ENCODE assay signal across 1 cellular context in the genomic region with DNA sequence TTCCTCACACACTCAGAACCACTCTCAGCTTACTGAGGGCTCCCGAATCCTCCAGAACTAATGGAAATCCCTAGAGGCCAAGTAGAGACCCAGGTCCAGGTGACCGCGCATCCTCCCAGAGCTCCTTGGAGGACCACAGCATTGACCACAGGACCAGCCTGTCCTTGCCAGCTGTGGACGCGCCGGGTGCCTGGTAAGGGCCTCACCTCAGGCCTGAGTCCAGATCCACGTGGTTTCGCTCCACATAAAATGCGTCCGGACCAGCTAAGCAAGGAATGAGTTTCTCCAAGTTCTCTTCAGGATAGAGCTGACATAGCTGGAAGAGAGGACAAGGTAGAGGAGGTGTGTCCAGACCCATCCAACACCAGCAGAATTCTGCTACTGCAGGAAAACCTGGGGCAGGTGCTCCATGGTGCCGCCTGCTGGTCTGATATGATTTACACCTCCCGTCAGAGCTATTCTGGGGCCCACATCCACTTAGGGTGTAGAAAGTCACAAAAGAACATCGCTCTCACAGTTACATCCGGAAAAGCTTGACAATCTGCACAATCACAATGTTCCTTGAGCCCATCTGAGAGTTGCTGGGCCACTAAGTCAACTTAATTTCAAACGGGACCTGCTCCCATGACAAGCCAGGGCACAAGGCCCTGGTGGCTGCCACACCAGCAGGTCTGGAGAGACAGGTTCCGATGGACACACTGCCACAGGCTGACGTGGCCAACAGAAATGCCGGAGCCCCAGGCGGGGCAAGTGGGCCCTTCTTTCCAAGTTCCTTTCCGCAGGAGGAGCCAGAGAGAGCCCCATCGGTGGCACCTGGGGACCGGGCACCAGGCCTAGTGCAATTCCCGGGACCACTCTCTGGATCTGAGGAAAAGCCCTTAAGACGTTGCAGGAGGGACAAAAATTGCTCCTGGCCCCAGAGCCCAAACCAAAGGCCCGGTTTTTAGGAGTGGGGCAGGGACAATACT.
TF ChIP-seq lines count a peak whose summit lies in the region.

No MANE protein-coding gene starts in this region.

TF ChIP-seq in GM12878, 131 proteins besides CTCF, POLR2A, EP300 and RAD21:
- no peak for TF ChIP-seq WRNIP1 (IDR thresholded peaks at IDR 0.05; ENCODE audit: borderline replicate concordance, low read depth, low read length)
- TF ChIP-seq GABPA (IDR thresholded peaks at IDR 0.05; ENCODE audit: low read depth): no peak
- TF ChIP-seq RFX5 (IDR thresholded peaks at IDR 0.05; ENCODE audit: low read depth, low read length): no peak
- TF ChIP-seq ASH2L (IDR thresholded peaks at IDR 0.05; ENCODE audit: borderline replicate concordance, low read depth): no peak
- TF ChIP-seq BMI1 (IDR thresholded peaks at IDR 0.05; ENCODE audit: borderline replicate concordance): no peak
- no peak for TF ChIP-seq JUND (IDR thresholded peaks at IDR 0.05; ENCODE audit: low read depth, low read length)
- TF ChIP-seq, protein P1, sequence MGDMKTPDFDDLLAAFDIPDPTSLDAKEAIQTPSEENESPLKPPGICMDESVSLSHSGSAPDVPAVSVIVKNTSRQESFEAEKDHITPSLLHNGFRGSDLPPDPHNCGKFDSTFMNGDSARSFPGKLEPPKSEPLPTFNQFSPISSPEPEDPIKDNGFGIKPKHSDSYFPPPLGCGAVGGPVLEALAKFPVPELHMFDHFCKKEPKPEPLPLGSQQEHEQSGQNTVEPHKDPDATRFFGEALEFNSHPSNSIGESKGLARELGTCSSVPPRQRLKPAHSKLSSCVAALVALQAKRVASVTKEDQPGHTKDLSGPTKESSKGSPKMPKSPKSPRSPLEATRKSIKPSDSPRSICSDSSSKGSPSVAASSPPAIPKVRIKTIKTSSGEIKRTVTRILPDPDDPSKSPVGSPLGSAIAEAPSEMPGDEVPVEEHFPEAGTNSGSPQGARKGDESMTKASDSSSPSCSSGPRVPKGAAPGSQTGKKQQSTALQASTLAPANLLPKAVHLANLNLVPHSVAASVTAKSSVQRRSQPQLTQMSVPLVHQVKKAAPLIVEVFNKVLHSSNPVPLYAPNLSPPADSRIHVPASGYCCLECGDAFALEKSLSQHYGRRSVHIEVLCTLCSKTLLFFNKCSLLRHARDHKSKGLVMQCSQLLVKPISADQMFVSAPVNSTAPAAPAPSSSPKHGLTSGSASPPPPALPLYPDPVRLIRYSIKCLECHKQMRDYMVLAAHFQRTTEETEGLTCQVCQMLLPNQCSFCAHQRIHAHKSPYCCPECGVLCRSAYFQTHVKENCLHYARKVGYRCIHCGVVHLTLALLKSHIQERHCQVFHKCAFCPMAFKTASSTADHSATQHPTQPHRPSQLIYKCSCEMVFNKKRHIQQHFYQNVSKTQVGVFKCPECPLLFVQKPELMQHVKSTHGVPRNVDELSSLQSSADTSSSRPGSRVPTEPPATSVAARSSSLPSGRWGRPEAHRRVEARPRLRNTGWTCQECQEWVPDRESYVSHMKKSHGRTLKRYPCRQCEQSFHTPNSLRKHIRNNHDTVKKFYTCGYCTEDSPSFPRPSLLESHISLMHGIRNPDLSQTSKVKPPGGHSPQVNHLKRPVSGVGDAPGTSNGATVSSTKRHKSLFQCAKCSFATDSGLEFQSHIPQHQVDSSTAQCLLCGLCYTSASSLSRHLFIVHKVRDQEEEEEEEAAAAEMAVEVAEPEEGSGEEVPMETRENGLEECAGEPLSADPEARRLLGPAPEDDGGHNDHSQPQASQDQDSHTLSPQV (IDR thresholded peaks at IDR 0.05): no peak
- no peak for TF ChIP-seq RBBP5 (conservative IDR thresholded peaks at IDR 0.05)
- TF ChIP-seq, protein P2, sequence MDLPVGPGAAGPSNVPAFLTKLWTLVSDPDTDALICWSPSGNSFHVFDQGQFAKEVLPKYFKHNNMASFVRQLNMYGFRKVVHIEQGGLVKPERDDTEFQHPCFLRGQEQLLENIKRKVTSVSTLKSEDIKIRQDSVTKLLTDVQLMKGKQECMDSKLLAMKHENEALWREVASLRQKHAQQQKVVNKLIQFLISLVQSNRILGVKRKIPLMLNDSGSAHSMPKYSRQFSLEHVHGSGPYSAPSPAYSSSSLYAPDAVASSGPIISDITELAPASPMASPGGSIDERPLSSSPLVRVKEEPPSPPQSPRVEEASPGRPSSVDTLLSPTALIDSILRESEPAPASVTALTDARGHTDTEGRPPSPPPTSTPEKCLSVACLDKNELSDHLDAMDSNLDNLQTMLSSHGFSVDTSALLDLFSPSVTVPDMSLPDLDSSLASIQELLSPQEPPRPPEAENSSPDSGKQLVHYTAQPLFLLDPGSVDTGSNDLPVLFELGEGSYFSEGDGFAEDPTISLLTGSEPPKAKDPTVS (IDR thresholded peaks at IDR 0.05; ENCODE audit: low read depth, low read length): no peak
- TF ChIP-seq, protein P3, sequence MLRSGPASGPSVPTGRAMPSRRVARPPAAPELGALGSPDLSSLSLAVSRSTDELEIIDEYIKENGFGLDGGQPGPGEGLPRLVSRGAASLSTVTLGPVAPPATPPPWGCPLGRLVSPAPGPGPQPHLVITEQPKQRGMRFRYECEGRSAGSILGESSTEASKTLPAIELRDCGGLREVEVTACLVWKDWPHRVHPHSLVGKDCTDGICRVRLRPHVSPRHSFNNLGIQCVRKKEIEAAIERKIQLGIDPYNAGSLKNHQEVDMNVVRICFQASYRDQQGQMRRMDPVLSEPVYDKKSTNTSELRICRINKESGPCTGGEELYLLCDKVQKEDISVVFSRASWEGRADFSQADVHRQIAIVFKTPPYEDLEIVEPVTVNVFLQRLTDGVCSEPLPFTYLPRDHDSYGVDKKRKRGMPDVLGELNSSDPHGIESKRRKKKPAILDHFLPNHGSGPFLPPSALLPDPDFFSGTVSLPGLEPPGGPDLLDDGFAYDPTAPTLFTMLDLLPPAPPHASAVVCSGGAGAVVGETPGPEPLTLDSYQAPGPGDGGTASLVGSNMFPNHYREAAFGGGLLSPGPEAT (IDR thresholded peaks at IDR 0.05; ENCODE audit: low read depth): no peak
- TF ChIP-seq, protein P4, sequence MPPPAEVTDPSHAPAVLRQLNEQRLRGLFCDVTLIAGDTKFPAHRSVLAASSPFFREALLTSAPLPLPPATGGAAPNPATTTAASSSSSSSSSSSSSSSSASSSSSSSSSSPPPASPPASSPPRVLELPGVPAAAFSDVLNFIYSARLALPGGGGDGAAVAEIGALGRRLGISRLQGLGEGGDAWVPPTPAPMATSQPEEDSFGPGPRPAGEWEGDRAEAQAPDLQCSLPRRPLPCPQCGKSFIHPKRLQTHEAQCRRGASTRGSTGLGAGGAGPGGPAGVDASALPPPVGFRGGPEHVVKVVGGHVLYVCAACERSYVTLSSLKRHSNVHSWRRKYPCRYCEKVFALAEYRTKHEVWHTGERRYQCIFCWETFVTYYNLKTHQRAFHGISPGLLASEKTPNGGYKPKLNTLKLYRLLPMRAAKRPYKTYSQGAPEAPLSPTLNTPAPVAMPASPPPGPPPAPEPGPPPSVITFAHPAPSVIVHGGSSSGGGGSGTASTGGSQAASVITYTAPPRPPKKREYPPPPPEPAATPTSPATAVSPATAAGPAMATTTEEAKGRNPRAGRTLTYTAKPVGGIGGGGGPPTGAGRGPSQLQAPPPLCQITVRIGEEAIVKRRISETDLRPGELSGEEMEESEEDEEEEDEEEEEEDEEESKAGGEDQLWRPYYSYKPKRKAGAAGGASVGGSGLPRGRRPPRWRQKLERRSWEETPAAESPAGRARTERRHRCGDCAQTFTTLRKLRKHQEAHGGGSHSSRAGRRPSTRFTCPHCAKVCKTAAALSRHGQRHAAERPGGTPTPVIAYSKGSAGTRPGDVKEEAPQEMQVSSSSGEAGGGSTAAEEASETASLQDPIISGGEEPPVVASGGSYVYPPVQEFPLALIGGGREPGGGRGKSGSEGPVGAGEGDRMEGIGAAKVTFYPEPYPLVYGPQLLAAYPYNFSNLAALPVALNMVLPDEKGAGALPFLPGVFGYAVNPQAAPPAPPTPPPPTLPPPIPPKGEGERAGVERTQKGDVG (CRISPR knock-in tag; IDR thresholded peaks at IDR 0.05): no peak
- TF ChIP-seq ZNF274 (IDR thresholded peaks at IDR 0.05; ENCODE audit: insufficient read depth, insufficient read length): no peak
- TF ChIP-seq MEF2A (IDR thresholded peaks at IDR 0.05; ENCODE audit: insufficient read depth, low read depth, low read length): no peak
- no peak for TF ChIP-seq NFXL1 (IDR thresholded peaks at IDR 0.05; ENCODE audit: borderline replicate concordance)
- no peak for TF ChIP-seq ZZZ3 (IDR thresholded peaks at IDR 0.05; ENCODE audit: control insufficient read depth, insufficient read length, low read depth)
- TF ChIP-seq, protein P5, sequence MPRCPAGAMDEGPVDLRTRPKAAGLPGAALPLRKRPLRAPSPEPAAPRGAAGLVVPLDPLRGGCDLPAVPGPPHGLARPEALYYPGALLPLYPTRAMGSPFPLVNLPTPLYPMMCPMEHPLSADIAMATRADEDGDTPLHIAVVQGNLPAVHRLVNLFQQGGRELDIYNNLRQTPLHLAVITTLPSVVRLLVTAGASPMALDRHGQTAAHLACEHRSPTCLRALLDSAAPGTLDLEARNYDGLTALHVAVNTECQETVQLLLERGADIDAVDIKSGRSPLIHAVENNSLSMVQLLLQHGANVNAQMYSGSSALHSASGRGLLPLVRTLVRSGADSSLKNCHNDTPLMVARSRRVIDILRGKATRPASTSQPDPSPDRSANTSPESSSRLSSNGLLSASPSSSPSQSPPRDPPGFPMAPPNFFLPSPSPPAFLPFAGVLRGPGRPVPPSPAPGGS (IDR thresholded peaks at IDR 0.05; ENCODE audit: borderline replicate concordance, insufficient read depth, low read depth, low read length, poor library complexity, severe bottlenecking): no peak
- TF ChIP-seq FOXM1 (IDR thresholded peaks at IDR 0.05; ENCODE audit: low read depth, low read length): no peak
TF ChIP-seq in GM12878: peak in this region for 0.
